In genomic region chr14:37597538-37598084, GRCh38 we compare ENCODE assay signal across 1 cellular context.
TF ChIP-seq lines count a peak whose summit lies in the region.

No MANE protein-coding gene starts in this region.

TF ChIP-seq in HepG2, 621 proteins besides CTCF, POLR2A, EP300 and RAD21 (continues in another document):
- TF ChIP-seq, protein P1, sequence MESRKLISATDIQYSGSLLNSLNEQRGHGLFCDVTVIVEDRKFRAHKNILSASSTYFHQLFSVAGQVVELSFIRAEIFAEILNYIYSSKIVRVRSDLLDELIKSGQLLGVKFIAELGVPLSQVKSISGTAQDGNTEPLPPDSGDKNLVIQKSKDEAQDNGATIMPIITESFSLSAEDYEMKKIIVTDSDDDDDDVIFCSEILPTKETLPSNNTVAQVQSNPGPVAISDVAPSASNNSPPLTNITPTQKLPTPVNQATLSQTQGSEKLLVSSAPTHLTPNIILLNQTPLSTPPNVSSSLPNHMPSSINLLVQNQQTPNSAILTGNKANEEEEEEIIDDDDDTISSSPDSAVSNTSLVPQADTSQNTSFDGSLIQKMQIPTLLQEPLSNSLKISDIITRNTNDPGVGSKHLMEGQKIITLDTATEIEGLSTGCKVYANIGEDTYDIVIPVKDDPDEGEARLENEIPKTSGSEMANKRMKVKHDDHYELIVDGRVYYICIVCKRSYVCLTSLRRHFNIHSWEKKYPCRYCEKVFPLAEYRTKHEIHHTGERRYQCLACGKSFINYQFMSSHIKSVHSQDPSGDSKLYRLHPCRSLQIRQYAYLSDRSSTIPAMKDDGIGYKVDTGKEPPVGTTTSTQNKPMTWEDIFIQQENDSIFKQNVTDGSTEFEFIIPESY (CRISPR knock-in tag; IDR thresholded peaks at IDR 0.05) = peak; percentile 99
- TF ChIP-seq, protein P2, sequence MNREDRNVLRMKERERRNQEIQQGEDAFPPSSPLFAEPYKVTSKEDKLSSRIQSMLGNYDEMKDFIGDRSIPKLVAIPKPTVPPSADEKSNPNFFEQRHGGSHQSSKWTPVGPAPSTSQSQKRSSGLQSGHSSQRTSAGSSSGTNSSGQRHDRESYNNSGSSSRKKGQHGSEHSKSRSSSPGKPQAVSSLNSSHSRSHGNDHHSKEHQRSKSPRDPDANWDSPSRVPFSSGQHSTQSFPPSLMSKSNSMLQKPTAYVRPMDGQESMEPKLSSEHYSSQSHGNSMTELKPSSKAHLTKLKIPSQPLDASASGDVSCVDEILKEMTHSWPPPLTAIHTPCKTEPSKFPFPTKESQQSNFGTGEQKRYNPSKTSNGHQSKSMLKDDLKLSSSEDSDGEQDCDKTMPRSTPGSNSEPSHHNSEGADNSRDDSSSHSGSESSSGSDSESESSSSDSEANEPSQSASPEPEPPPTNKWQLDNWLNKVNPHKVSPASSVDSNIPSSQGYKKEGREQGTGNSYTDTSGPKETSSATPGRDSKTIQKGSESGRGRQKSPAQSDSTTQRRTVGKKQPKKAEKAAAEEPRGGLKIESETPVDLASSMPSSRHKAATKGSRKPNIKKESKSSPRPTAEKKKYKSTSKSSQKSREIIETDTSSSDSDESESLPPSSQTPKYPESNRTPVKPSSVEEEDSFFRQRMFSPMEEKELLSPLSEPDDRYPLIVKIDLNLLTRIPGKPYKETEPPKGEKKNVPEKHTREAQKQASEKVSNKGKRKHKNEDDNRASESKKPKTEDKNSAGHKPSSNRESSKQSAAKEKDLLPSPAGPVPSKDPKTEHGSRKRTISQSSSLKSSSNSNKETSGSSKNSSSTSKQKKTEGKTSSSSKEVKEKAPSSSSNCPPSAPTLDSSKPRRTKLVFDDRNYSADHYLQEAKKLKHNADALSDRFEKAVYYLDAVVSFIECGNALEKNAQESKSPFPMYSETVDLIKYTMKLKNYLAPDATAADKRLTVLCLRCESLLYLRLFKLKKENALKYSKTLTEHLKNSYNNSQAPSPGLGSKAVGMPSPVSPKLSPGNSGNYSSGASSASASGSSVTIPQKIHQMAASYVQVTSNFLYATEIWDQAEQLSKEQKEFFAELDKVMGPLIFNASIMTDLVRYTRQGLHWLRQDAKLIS (CRISPR knock-in tag; IDR thresholded peaks at IDR 0.05) = no peak
- TF ChIP-seq ARID3A (IDR thresholded peaks at IDR 0.05; ENCODE audit: low read depth, low read length) (no peak), EHMT2 (IDR thresholded peaks at IDR 0.05; ENCODE audit: borderline replicate concordance, low read depth, low read length) (peak; percentile 60; the same call in 1 of the 2 replicates), ZSCAN31 (CRISPR knock-in tag; IDR thresholded peaks at IDR 0.05; ENCODE audit: low read depth) (no peak), PRDM15 (CRISPR knock-in tag; IDR thresholded peaks at IDR 0.05) (peak; percentile 17; the same call in 1 of the 2 replicates), HOXA3 (CRISPR knock-in tag; IDR thresholded peaks at IDR 0.05) (0 out of 2 replicates have a peak, but pooled peaks have one; percentile 28), KDM5B (CRISPR knock-in tag; IDR thresholded peaks at IDR 0.05; ENCODE audit: borderline replicate concordance) (no peak; the same call in 1 of the 2 replicates), ELK4 (CRISPR knock-in tag; IDR thresholded peaks at IDR 0.05; ENCODE audit: borderline replicate concordance) (0 out of 2 replicates have a peak, but pooled peaks have one; percentile 23), ZNF232 (CRISPR knock-in tag; IDR thresholded peaks at IDR 0.05; ENCODE audit: borderline replicate concordance) (0 out of 2 replicates have a peak, but pooled peaks have one; percentile 47), ZNF263 (CRISPR knock-in tag; IDR thresholded peaks at IDR 0.05) (peak; percentile 97), SIX4 (CRISPR knock-in tag; IDR thresholded peaks at IDR 0.05) (no peak), RXRB (CRISPR knock-in tag; IDR thresholded peaks at IDR 0.05; ENCODE audit: borderline replicate concordance) (no peak), RFXAP (CRISPR knock-in tag; IDR thresholded peaks at IDR 0.05; ENCODE audit: borderline replicate concordance) (0 out of 2 replicates have a peak, but pooled peaks have one; percentile 21), MED1 (CRISPR knock-in tag; IDR thresholded peaks at IDR 0.05) (peak; percentile 30; the same call in 1 of the 2 replicates), MED13 (CRISPR knock-in tag; IDR thresholded peaks at IDR 0.05) (0 out of 2 replicates have a peak, but pooled peaks have one; percentile 65), ZNF337 (CRISPR knock-in tag; IDR thresholded peaks at IDR 0.05; ENCODE audit: borderline replicate concordance, low read depth) (no peak), PTBP1 (IDR thresholded peaks at IDR 0.05; ENCODE audit: low read depth, low read length, poor library complexity, severe bottlenecking) (peak; percentile 24), XBP1 (CRISPR knock-in tag; IDR thresholded peaks at IDR 0.05) (peak; percentile 53; the same call in 1 of the 2 replicates), ZMAT5 (CRISPR knock-in tag; IDR thresholded peaks at IDR 0.05; ENCODE audit: borderline replicate concordance, low read depth) (no peak), SP4 (CRISPR knock-in tag; IDR thresholded peaks at IDR 0.05) (peak; percentile 49; the same call in 1 of the 2 replicates), BORCS8-MEF2B (CRISPR knock-in tag; IDR thresholded peaks at IDR 0.05) (no peak), PRPF4 (IDR thresholded peaks at IDR 0.05; ENCODE audit: low read depth, low read length, poor library complexity, severe bottlenecking) (peak; percentile 22), ZNF740 (CRISPR knock-in tag; IDR thresholded peaks at IDR 0.05) (peak; percentile 26; the same call in 1 of the 2 replicates), ZNF766 (CRISPR knock-in tag; IDR thresholded peaks at IDR 0.05; ENCODE audit: borderline replicate concordance) (peak; percentile 47; the same call in 1 of the 2 replicates), ZNF230 (CRISPR knock-in tag; IDR thresholded peaks at IDR 0.05) (0 out of 2 replicates have a peak, but pooled peaks have one; percentile 15), HIVEP1 (CRISPR knock-in tag; IDR thresholded peaks at IDR 0.05) (peak; percentile 18; the same call in 1 of the 2 replicates), STAG1 (CRISPR knock-in tag; IDR thresholded peaks at IDR 0.05) (peak; percentile 21; the same call in 1 of the 2 replicates), CHD4 (IDR thresholded peaks at IDR 0.05; ENCODE audit: borderline replicate concordance, low read length) (0 out of 2 replicates have a peak, but pooled peaks have one; percentile 64), ATF3 (CRISPR knock-in tag; IDR thresholded peaks at IDR 0.05) (no peak), ZBTB38 (CRISPR knock-in tag; IDR thresholded peaks at IDR 0.05) (peak; percentile 76), CAMTA2 (CRISPR knock-in tag; IDR thresholded peaks at IDR 0.05; ENCODE audit: borderline replicate concordance) (peak; percentile 37; the same call in 1 of the 2 replicates)
- TF ChIP-seq, protein P3, sequence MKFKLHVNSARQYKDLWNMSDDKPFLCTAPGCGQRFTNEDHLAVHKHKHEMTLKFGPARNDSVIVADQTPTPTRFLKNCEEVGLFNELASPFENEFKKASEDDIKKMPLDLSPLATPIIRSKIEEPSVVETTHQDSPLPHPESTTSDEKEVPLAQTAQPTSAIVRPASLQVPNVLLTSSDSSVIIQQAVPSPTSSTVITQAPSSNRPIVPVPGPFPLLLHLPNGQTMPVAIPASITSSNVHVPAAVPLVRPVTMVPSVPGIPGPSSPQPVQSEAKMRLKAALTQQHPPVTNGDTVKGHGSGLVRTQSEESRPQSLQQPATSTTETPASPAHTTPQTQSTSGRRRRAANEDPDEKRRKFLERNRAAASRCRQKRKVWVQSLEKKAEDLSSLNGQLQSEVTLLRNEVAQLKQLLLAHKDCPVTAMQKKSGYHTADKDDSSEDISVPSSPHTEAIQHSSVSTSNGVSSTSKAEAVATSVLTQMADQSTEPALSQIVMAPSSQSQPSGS (CRISPR knock-in tag; IDR thresholded peaks at IDR 0.05) = 0 out of 2 replicates have a peak, but pooled peaks have one; percentile 8
- TF ChIP-seq, protein P4, sequence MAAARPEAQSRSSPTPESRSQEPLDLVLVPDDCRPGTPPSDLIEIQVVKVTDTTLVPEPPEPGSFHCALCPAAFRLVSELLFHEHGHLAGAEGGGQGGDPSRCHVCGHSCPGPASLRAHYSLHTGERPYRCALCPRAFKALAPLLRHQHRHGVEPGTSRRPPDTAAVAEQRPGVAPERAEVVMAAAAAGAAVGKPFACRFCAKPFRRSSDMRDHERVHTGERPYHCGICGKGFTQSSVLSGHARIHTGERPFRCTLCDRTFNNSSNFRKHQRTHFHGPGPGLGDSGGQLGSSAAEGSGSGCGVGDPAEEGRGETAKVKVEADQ (CRISPR knock-in tag; IDR thresholded peaks at IDR 0.05; ENCODE audit: borderline replicate concordance) = no peak
- TF ChIP-seq, protein P5, sequence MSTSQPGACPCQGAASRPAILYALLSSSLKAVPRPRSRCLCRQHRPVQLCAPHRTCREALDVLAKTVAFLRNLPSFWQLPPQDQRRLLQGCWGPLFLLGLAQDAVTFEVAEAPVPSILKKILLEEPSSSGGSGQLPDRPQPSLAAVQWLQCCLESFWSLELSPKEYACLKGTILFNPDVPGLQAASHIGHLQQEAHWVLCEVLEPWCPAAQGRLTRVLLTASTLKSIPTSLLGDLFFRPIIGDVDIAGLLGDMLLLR (CRISPR knock-in tag; IDR thresholded peaks at IDR 0.05) = peak; percentile 53; the same call in 1 of the 2 replicates
- TF ChIP-seq, protein P6, sequence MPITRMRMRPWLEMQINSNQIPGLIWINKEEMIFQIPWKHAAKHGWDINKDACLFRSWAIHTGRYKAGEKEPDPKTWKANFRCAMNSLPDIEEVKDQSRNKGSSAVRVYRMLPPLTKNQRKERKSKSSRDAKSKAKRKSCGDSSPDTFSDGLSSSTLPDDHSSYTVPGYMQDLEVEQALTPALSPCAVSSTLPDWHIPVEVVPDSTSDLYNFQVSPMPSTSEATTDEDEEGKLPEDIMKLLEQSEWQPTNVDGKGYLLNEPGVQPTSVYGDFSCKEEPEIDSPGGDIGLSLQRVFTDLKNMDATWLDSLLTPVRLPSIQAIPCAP (CRISPR knock-in tag; IDR thresholded peaks at IDR 0.05; ENCODE audit: low read depth) = no peak
- TF ChIP-seq, protein P7, sequence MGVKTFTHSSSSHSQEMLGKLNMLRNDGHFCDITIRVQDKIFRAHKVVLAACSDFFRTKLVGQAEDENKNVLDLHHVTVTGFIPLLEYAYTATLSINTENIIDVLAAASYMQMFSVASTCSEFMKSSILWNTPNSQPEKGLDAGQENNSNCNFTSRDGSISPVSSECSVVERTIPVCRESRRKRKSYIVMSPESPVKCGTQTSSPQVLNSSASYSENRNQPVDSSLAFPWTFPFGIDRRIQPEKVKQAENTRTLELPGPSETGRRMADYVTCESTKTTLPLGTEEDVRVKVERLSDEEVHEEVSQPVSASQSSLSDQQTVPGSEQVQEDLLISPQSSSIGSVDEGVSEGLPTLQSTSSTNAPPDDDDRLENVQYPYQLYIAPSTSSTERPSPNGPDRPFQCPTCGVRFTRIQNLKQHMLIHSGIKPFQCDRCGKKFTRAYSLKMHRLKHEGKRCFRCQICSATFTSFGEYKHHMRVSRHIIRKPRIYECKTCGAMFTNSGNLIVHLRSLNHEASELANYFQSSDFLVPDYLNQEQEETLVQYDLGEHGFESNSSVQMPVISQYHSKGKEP (CRISPR knock-in tag; IDR thresholded peaks at IDR 0.05) = 0 out of 2 replicates have a peak, but pooled peaks have one; percentile 7
